In genomic region chrX:154602766-154603437, GRCh38 we compare ENCODE assay signal across 27 cellular contexts. TPM values are rescaled to one million over a fixed set of nuclear protein-coding genes. Genes with fewer than 3 reads are reported as not detected.
"Had no signal": no experiment of that assay in that cellular context is flagged by ENCODE, and none has a peak within 500 bp of the region (broad histone marks: within the 10 kb centered on the region; RNA-seq: fewer than 3 reads in every experiment).

No MANE protein-coding gene starts in this region.

- H3K36me3 Mint-ChIP-seq: activated naive CD8-positive, alpha-beta T cell treated with anti-CD3 and anti-CD28 coated beads for 36 hours had no signal

- H3K27me3 Mint-ChIP-seq: activated CD4-positive, alpha-beta T cell treated with anti-CD3 and anti-CD28 coated beads for 36 hours; activated naive CD8-positive, alpha-beta T cell treated with anti-CD3 and anti-CD28 coated beads for 36 hours; central memory CD8-positive, alpha-beta T cell had no signal

- H3K9me3 Mint-ChIP-seq: activated B cell treated with CpG ODN at 0.5 μM for 24 hours; activated naive CD8-positive, alpha-beta T cell treated with anti-CD3 and anti-CD28 coated beads for 36 hours; activated T-cell treated with anti-CD3 and anti-CD28 coated beads, Interleukin-2, amount 50 U/mL, for 4 hours; activated T-helper 2 cell treated with anti-CD3 and anti-CD28 coated beads, Interferon-gamma antibody, Interleukin-2, Interleukin-4, amounts not matched to agents 10 μg/mL and 5 μg/mL and 100 μg/mL, durations not matched to agents 14 hours and 24 hours and 36 hours; central memory CD8-positive, alpha-beta T cell had no signal

- H3K27ac ChIP-seq: colonic mucosa, esophagus squamous epithelium, gastrocnemius medialis, left ventricle myocardium inferior, spleen, testis, vagina had no signal

- H3K4me1 ChIP-seq: colonic mucosa, gastrocnemius medialis, left ventricle myocardium inferior, spleen, testis, vagina had no signal

- H3K9me3 ChIP-seq: colonic mucosa, esophagus squamous epithelium, gastrocnemius medialis, left ventricle myocardium inferior, spleen, testis, vagina had no signal

- DNase-seq: activated B cell treated with CpG ODN at 0.5 μM for 24 hours; activated CD4-positive, alpha-beta T cell treated with anti-CD3 and anti-CD28 coated beads for 36 hours; activated CD4-positive, alpha-beta T cell treated with anti-CD3 and anti-CD28 coated beads, Interleukin-2, amount 50 U/mL, for 4 hours; activated CD8-positive, alpha-beta memory T cell treated with anti-CD3 and anti-CD28 coated beads, Interleukin-2, amount 50 U/mL, for 48 hours; activated naive CD4-positive, alpha-beta T cell; activated naive CD8-positive, alpha-beta T cell treated with anti-CD3 and anti-CD28 coated beads for 36 hours; activated T-cell treated with anti-CD3 and anti-CD28 coated beads, Interleukin-2, amount 50 U/mL, for 4 hours; colonic mucosa; esophagus squamous epithelium; gastrocnemius medialis; hippocampal formation; kidney glomerular epithelial cell; left ventricle myocardium inferior; nephron progenitor cell; spleen; stimulated activated CD4-positive, alpha-beta T cell treated with anti-CD3 and anti-CD28 coated beads, Interleukin-4, amount 100 ng/mL, for 1 hour; stimulated activated naive CD4-positive, alpha-beta T cell; T-helper 9 cell; testis; trophoblast cell had no signal

- H3K36me3 ChIP-seq: colonic mucosa, esophagus squamous epithelium, gastrocnemius medialis, left ventricle myocardium inferior, spleen, vagina had no signal

- H3K4me3 ChIP-seq: colonic mucosa, esophagus squamous epithelium, gastrocnemius medialis, left ventricle myocardium inferior, spleen, testis, vagina had no signal

- H3K27me3 ChIP-seq: colonic mucosa, esophagus squamous epithelium, gastrocnemius medialis, testis, vagina had no signal

- H3K4me3 Mint-ChIP-seq: activated B cell treated with CpG ODN at 0.5 μM for 24 hours; activated CD4-positive, alpha-beta T cell treated with anti-CD3 and anti-CD28 coated beads for 36 hours; activated naive CD8-positive, alpha-beta T cell treated with anti-CD3 and anti-CD28 coated beads for 36 hours; activated T-cell treated with anti-CD3 and anti-CD28 coated beads, Interleukin-2, amount 50 U/mL, for 4 hours; central memory CD8-positive, alpha-beta T cell; nephron progenitor cell had no signal

- H3K27ac Mint-ChIP-seq: activated B cell treated with CpG ODN at 0.5 μM for 24 hours; activated CD4-positive, alpha-beta T cell treated with anti-CD3 and anti-CD28 coated beads for 36 hours; activated naive CD8-positive, alpha-beta T cell treated with anti-CD3 and anti-CD28 coated beads for 36 hours; activated T-helper 2 cell treated with anti-CD3 and anti-CD28 coated beads, Interferon-gamma antibody, Interleukin-2, Interleukin-4, amounts not matched to agents 10 μg/mL and 5 μg/mL and 100 μg/mL, durations not matched to agents 14 hours and 24 hours and 36 hours; nephron progenitor cell had no signal

- ATAC-seq: activated CD4-positive, alpha-beta T cell treated with anti-CD3 and anti-CD28 coated beads for 36 hours; activated T-cell treated with anti-CD3 and anti-CD28 coated beads, Interleukin-2, amount 50 U/mL, for 4 hours; gastrocnemius medialis had no signal

- H3K4me1 Mint-ChIP-seq: activated B cell treated with CpG ODN at 0.5 μM for 24 hours; activated CD4-positive, alpha-beta T cell treated with anti-CD3 and anti-CD28 coated beads for 36 hours; nephron progenitor cell had no signal

RNA-seq across cellular contexts. Expression of gene CTAG1B, which starts 16.2 kb away (rescaled TPM):
- total RNA-seq: activated B cell treated with CpG ODN at 0.5 μM for 24 hours; activated CD4-positive, alpha-beta T cell treated with anti-CD3 and anti-CD28 coated beads for 36 hours; activated CD8-positive, alpha-beta memory T cell treated with anti-CD3 and anti-CD28 coated beads for 36 hours; activated naive CD8-positive, alpha-beta T cell treated with anti-CD3 and anti-CD28 coated beads for 36 hours; activated T-cell treated with anti-CD3 and anti-CD28 coated beads, Interleukin-2, amount 50 U/mL, for 4 hours; activated T-helper 2 cell treated with anti-CD3 and anti-CD28 coated beads, Interferon-gamma antibody, Interleukin-2, Interleukin-4, amounts not matched to agents 10 μg/mL and 5 μg/mL and 100 μg/mL, durations not matched to agents 14 hours and 24 hours and 36 hours; astrocyte; colonic mucosa; esophagus squamous epithelium; gastrocnemius medialis; left ventricle myocardium inferior; lung microvascular endothelial cell; renal cortical epithelial cell; spleen; vagina had no signal
- polyA plus RNA-seq: spleen had no signal

RNA-seq across cellular contexts. Expression of gene CTAG1A, which starts 18.0 kb away (rescaled TPM):
- total RNA-seq: activated B cell treated with CpG ODN at 0.5 μM for 24 hours; activated CD4-positive, alpha-beta T cell treated with anti-CD3 and anti-CD28 coated beads for 36 hours; activated CD8-positive, alpha-beta memory T cell treated with anti-CD3 and anti-CD28 coated beads for 36 hours; activated naive CD8-positive, alpha-beta T cell treated with anti-CD3 and anti-CD28 coated beads for 36 hours; activated T-cell treated with anti-CD3 and anti-CD28 coated beads, Interleukin-2, amount 50 U/mL, for 4 hours; activated T-helper 2 cell treated with anti-CD3 and anti-CD28 coated beads, Interferon-gamma antibody, Interleukin-2, Interleukin-4, amounts not matched to agents 10 μg/mL and 5 μg/mL and 100 μg/mL, durations not matched to agents 14 hours and 24 hours and 36 hours; astrocyte; colonic mucosa; esophagus squamous epithelium; gastrocnemius medialis; left ventricle myocardium inferior; lung microvascular endothelial cell; renal cortical epithelial cell; spleen; vagina had no signal
- polyA plus RNA-seq: spleen had no signal

RNA-seq across cellular contexts. Expression of gene CTAG2, which starts 50.5 kb away (rescaled TPM):
- total RNA-seq: activated B cell treated with CpG ODN at 0.5 μM for 24 hours; activated CD4-positive, alpha-beta T cell treated with anti-CD3 and anti-CD28 coated beads for 36 hours; activated T-helper 2 cell treated with anti-CD3 and anti-CD28 coated beads, Interferon-gamma antibody, Interleukin-2, Interleukin-4, amounts not matched to agents 10 μg/mL and 5 μg/mL and 100 μg/mL, durations not matched to agents 14 hours and 24 hours and 36 hours; astrocyte; colonic mucosa; esophagus squamous epithelium; gastrocnemius medialis; left ventricle myocardium inferior; lung microvascular endothelial cell; renal cortical epithelial cell; vagina had no signal
